ENCODE assay signal across 28 cellular contexts in genomic region chr7:101782886-101783285, GRCh38.
"Had no signal": no experiment of that assay in that cellular context is flagged by ENCODE, and none has a peak within 500 bp of the region (broad histone marks: within the 10 kb centered on the region; RNA-seq: fewer than 3 reads in every experiment).

No MANE protein-coding gene starts in this region.

- H3K4me3 ChIP-seq: adrenal gland, ascending aorta, breast epithelium, coronary artery, dorsolateral prefrontal cortex, esophagus muscularis mucosa, gastrocnemius medialis had no signal

- H3K27ac ChIP-seq: adrenal gland, ascending aorta, breast epithelium, coronary artery, dorsolateral prefrontal cortex, esophagus muscularis mucosa, foreskin keratinocyte, gastrocnemius medialis, WERI-Rb-1 had no signal

- H3K4me1 ChIP-seq: adrenal gland, ascending aorta, breast epithelium, foreskin keratinocyte, gastrocnemius medialis had no signal

- H3K9me3 ChIP-seq: adrenal gland, ascending aorta, breast epithelium, esophagus muscularis mucosa, gastrocnemius medialis had no signal

- DNase-seq: activated B cell treated with CpG ODN at 0.5 μM for 24 hours; activated CD4-positive, alpha-beta memory T cell treated with anti-CD3 and anti-CD28 coated beads for 36 hours; activated CD4-positive, alpha-beta T cell treated with anti-CD3 and anti-CD28 coated beads for 48 hours; activated CD4-positive, alpha-beta T cell treated with anti-CD3 and anti-CD28 coated beads, Interleukin-2, amount 50 U/mL, for 1 hour; activated CD8-positive, alpha-beta memory T cell treated with anti-CD3 and anti-CD28 coated beads, Interleukin-2, amount 10 ng/mL, durations not matched to agents 7 days and 5 days; activated CD8-positive, alpha-beta memory T cell treated with anti-CD3 and anti-CD28 coated beads, Interleukin-2, amount 50 U/mL, for 4 hours; activated CD8-positive, alpha-beta T cell treated with anti-CD3 and anti-CD28 coated beads, Interleukin-2, amount 10 ng/mL, durations not matched to agents 7 days and 5 days; activated effector memory CD4-positive, alpha-beta T cell treated with anti-CD3 and anti-CD28 coated beads, Interleukin-2, amount 50 U/mL, for 16 hours; activated naive CD4-positive, alpha-beta T cell treated with anti-CD3 and anti-CD28 coated beads for 36 hours; activated naive CD8-positive, alpha-beta T cell treated with anti-CD3 and anti-CD28 coated beads for 36 hours; activated naive CD8-positive, alpha-beta T cell treated with anti-CD3 and anti-CD28 coated beads, Interleukin-2, amount 50 U/mL, for 24 hours; activated T-cell treated with anti-CD3 and anti-CD28 coated beads, Interleukin-2, amount 50 U/mL, for 1 hour; activated T-cell treated with anti-CD3 and anti-CD28 coated beads, Interleukin-2, amount 50 U/mL, for 48 hours; adrenal gland; dorsolateral prefrontal cortex; effector memory CD4-positive, alpha-beta T cell; endodermal cell; erythroblast; foreskin keratinocyte; gastrocnemius medialis; T-helper 1 cell; T-helper 17 cell; T1000; WERI-Rb-1 had no signal

- H3K36me3 ChIP-seq: adrenal gland, ascending aorta, breast epithelium, esophagus muscularis mucosa, gastrocnemius medialis, WERI-Rb-1 had no signal

- H3K27me3 ChIP-seq: adrenal gland, ascending aorta, breast epithelium, gastrocnemius medialis had no signal
